In the genomic region with DNA sequence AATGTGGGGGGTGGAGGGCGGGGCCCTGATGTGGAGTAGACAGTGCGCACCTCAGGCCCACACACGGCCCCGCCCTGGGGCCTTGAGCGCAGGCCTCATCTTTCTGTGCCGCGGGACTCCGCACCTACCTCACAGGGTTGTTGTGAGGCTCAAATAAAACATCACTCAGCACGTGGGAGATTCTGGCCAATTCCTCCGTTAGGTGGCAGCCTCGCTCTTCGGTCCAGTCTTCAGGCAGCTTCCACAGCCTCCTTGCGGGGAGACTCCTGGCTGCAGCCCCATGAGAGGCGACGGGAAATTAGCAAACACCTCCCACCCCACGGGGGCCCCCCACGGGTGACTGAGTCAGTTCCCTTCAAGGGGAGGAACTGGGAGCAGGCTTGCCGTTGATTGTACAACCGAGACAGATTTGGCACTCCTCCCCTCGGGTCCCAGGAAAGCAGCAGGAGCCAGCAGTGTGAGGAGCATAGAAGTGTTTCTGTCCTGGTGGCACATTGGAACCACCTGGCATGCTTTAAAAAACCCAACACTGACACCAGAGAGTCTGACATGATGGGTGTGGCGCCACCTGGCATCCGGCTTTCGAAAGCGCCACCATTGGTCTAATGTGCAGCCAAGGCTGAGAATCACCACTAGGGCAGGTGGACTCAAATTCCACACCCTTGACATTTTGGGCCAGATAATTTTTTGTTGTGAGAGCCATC, we compare ENCODE assay signal across 8 cellular contexts. TPM values are rescaled to one million over a fixed set of nuclear protein-coding genes. Genes with fewer than 3 reads are reported as not detected.
A peak's percentile ranks its signal among the peaks of the same experiment; 100 is the strongest.
DNase-seq lines count a peak whose midpoint lies in the region; TF ChIP-seq lines count a peak whose summit lies in the region.

No MANE protein-coding gene starts in this region.

- H3K27ac Mint-ChIP-seq in activated naive CD4-positive, alpha-beta T cell treated with anti-CD3 and anti-CD28 coated beads, Interleukin-2, amount 10 ng/mL, durations not matched to agents 7 days and 5 days, result no peak overlapping the region

- CTCF ChIA-PET in activated naive CD4-positive, alpha-beta T cell treated with anti-CD3 and anti-CD28 coated beads, Interleukin-2, amount 10 ng/mL, durations not matched to agents 7 days and 5 days (lab: Charles Lee), result interaction anchor here (0.6 kb wide), 1 partner anchor 314 kb away, joined by 3 read pairs; no protein-coding TSS in a partner anchor

- peak; percentile 9 for TF ChIP-seq CTCF in GM06990 (IDR thresholded peaks at IDR 0.05; ENCODE audit: insufficient read depth, low read length, poor library complexity, severe bottlenecking)
- TF ChIP-seq CTCF in right atrium auricular region (IDR thresholded peaks at IDR 0.05), result peak; percentile 24 to 52

- no peaks in the 10 kb centered on the region for H3K9me3 Mint-ChIP-seq in activated naive CD4-positive, alpha-beta T cell treated with anti-CD3 and anti-CD28 coated beads, Interleukin-2, amount 10 ng/mL, durations not matched to agents 7 days and 5 days

- H3K36me3 ChIP-seq in GM06990 (ENCODE audit: control insufficient read depth, insufficient read depth, low read length), result peaks cover 6% of the 10 kb centered on the region
- no peaks in the 10 kb centered on the region for H3K36me3 ChIP-seq in right atrium auricular region
- no peaks in the 10 kb centered on the region for H3K36me3 ChIP-seq in skeletal muscle satellite cell (ENCODE audit: insufficient read depth, low read length)

- H3K4me3 ChIP-seq in GM06990 (replicated peaks; ENCODE audit: low read depth, low read length), result no peak overlapping the region
- H3K4me3 ChIP-seq in right atrium auricular region, result no peak overlapping the region
- no peak overlapping the region for H3K4me3 ChIP-seq in skeletal muscle satellite cell (ENCODE audit: low read length)

- H3K9ac ChIP-seq in skeletal muscle satellite cell (ENCODE audit: low read depth, low read length), result no peak overlapping the region

- H3K27me3 ChIP-seq in GM06990 (replicated peaks; ENCODE audit: control insufficient read depth, insufficient read depth, low read length) (no peaks in the 10 kb centered on the region), right atrium auricular region (no peaks in the 10 kb centered on the region), skeletal muscle satellite cell (ENCODE audit: control insufficient read depth, insufficient read depth, low read length) (no peaks in the 10 kb centered on the region)

- DNase-seq in GM06990 (ENCODE audit: extremely low read depth, insufficient read length) (peak; percentile 52), NCI-H1930 (lab: John Stamatoyannopoulos, UW) (peak; percentile 52 to 56), right atrium auricular region (ENCODE audit: low spot score) (peak; percentile 65), ureter (ENCODE audit: low spot score) (no peak), KG1 (lab: John Stamatoyannopoulos, UW) (no peak)
- peak; percentile 37 for DNase-seq in activated naive CD4-positive, alpha-beta T cell treated with anti-CD3 and anti-CD28 coated beads, Interleukin-2, amount 10 ng/mL, durations not matched to agents 7 days and 5 days
- DNase-seq in activated CD4-positive, CD25-positive, alpha-beta regulatory T cell treated with anti-CD3 and anti-CD28 coated beads, Interleukin-2, amount 50 U/mL, for 72 hours, result no peak

- peaks cover 2% of the 10 kb centered on the region for H3K36me3 Mint-ChIP-seq in activated naive CD4-positive, alpha-beta T cell treated with anti-CD3 and anti-CD28 coated beads, Interleukin-2, amount 10 ng/mL, durations not matched to agents 7 days and 5 days

- peak overlapping the region; percentile 23 for H3K4me2 ChIP-seq in skeletal muscle satellite cell (ENCODE audit: low read length)

- H3K4me1 ChIP-seq in right atrium auricular region (peaks cover 0 to 7% of the 10 kb centered on the region in 2 donors), skeletal muscle satellite cell (ENCODE audit: control insufficient read depth, insufficient read depth, low read length) (peaks cover 14% of the 10 kb centered on the region)

- peaks cover 33% of the 10 kb centered on the region for H3K4me1 Mint-ChIP-seq in activated naive CD4-positive, alpha-beta T cell treated with anti-CD3 and anti-CD28 coated beads, Interleukin-2, amount 10 ng/mL, durations not matched to agents 7 days and 5 days

- H3K9me3 ChIP-seq in right atrium auricular region (no peaks in the 10 kb centered on the region), skeletal muscle satellite cell (replicated peaks; ENCODE audit: low read length) (no peaks in the 10 kb centered on the region)

- peaks cover 4% of the 10 kb centered on the region for H3K27me3 Mint-ChIP-seq in activated naive CD4-positive, alpha-beta T cell treated with anti-CD3 and anti-CD28 coated beads, Interleukin-2, amount 10 ng/mL, durations not matched to agents 7 days and 5 days

- H3K27ac ChIP-seq in right atrium auricular region, result no peak overlapping the region

- H3K4me3 Mint-ChIP-seq in activated naive CD4-positive, alpha-beta T cell treated with anti-CD3 and anti-CD28 coated beads, Interleukin-2, amount 10 ng/mL, durations not matched to agents 7 days and 5 days, result no peak overlapping the region

RNA-seq across cellular contexts. Expression of a gene that starts 7.6 kb away (rescaled TPM):
- total RNA-seq in right atrium auricular region (1 to 10 TPM; 3.7 to 6.3 TPM), ureter (13.7 TPM)
- 6.6 and 7.4 TPM in 2 replicates for total RNA-seq in skeletal muscle satellite cell (2012; rRNA removed)

RNA-seq across cellular contexts. Expression of a gene that starts 17.3 kb away (rescaled TPM):
- total RNA-seq in right atrium auricular region (10 to 100 TPM; 10.5 to 17.3 TPM), ureter (18.2 TPM)
- 7.6 and 9.4 TPM in 2 replicates for total RNA-seq in skeletal muscle satellite cell (2012; rRNA removed)

Comparison
In these comparisons a context has a peak if more than half of its experiments do, and no peak if none do; other contexts are left out.
1. DNase-seq: peak in GM06990 (single experiment), NCI-H1930 (2 of 2), activated naive CD4-positive, alpha-beta T cell treated with anti-CD3 and anti-CD28 coated beads, Interleukin-2, amount 10 ng/mL, durations not matched to agents 7 days and 5 days (single experiment) and right atrium auricular region (single experiment); none in ureter (single experiment), activated CD4-positive, CD25-positive, alpha-beta regulatory T cell treated with anti-CD3 and anti-CD28 coated beads, Interleukin-2, amount 50 U/mL, for 72 hours (single experiment) and KG1 (single experiment).